Comparison of ENCODE assay signal across 14 cellular contexts in genomic region chr22:40221055-40221414, GRCh38. TPM values are rescaled to one million over a fixed set of nuclear protein-coding genes. Genes with fewer than 3 reads are reported as not detected.
DNase-seq lines count a peak whose midpoint lies in the region; ATAC-seq and TF ChIP-seq lines count a peak whose summit lies in the region.
"Had no signal": no experiment of that assay in that cellular context is flagged by ENCODE, and none has a peak within 500 bp of the region (broad histone marks: within the 10 kb centered on the region; RNA-seq: fewer than 3 reads in every experiment).

No MANE protein-coding gene starts in this region.

- H2BK12ac ChIP-seq in trophoblast cell (ENCODE audit: low read length) = no peak overlapping the region

- no peaks in the 10 kb centered on the region for H3K9me3 ChIP-seq in cardiac muscle cell (ENCODE audit: low read depth)
- H3K9me3 ChIP-seq in trophoblast cell (ENCODE audit: insufficient read depth, low read depth, low read length) = no peaks in the 10 kb centered on the region
- H3K9me3 ChIP-seq in upper lobe of right lung = no peaks in the 10 kb centered on the region

- TF ChIP-seq CTCF in cardiac muscle cell (IDR thresholded peaks at IDR 0.05; ENCODE audit: low read depth, low read length) = no peak
- no peak for TF ChIP-seq CTCF in foreskin keratinocyte (conservative IDR thresholded peaks at IDR 0.05)
- no peak for TF ChIP-seq CTCF in upper lobe of right lung (IDR thresholded peaks at IDR 0.05)

- H4K8ac ChIP-seq in trophoblast cell (ENCODE audit: low read depth, low read length) = no peak overlapping the region

- H4K91ac ChIP-seq in trophoblast cell (ENCODE audit: low read depth, low read length) = no peak overlapping the region

- H3K23ac ChIP-seq in trophoblast cell (ENCODE audit: low read length) = no peak overlapping the region

- WGBS in trophoblast cell (ENCODE audit: extremely low coverage, insufficient coverage, insufficient read length) = no CpG with 5 or more reads among the region's 5 CpGs

- H3K9ac ChIP-seq in trophoblast cell (ENCODE audit: low read length) = no peak overlapping the region

- H3K4me1 ChIP-seq in cardiac muscle cell (ENCODE audit: low read depth) (peaks cover 16% of the 10 kb centered on the region), foreskin keratinocyte (peaks cover 18% of the 10 kb centered on the region), trophoblast cell (ENCODE audit: control insufficient read depth in 1 of 2, insufficient read depth in 2 of 2, low read length in 2 of 2) (peaks cover 17 to 27% of the 10 kb centered on the region in 2 experiments), upper lobe of right lung (peaks cover 36% of the 10 kb centered on the region)

- H3K79me2 ChIP-seq in trophoblast cell (ENCODE audit: control insufficient read depth, insufficient read depth, low read length, poor library complexity) = no peaks in the 10 kb centered on the region

- no peak overlapping the region for H2AFZ ChIP-seq in trophoblast cell (ENCODE audit: insufficient read depth, low read length, poor library complexity)

- intact Hi-C loops in left cardiac atrium (cut with DNase I) = loop anchor here in 1 of 2 donors (5.0 kb wide), 1 partner anchor 41 kb away; no protein-coding TSS in a partner anchor
- intact Hi-C loops in upper lobe of right lung (cut with DNase I) = no loop called here

- H2AK5ac ChIP-seq in trophoblast cell (ENCODE audit: low read length) = no peak overlapping the region

- no peak overlapping the region for H3K4me3 ChIP-seq in cardiac muscle cell
- no peak overlapping the region for H3K4me3 ChIP-seq in trophoblast cell (ENCODE audit: low read depth, low read length)
- no peak overlapping the region for H3K4me3 ChIP-seq in upper lobe of right lung
- H3K4me3 ChIP-seq: SK-N-MC had no signal

- no peaks in the 10 kb centered on the region for H3K79me1 ChIP-seq in trophoblast cell (ENCODE audit: low read length)

- no peak overlapping the region for H3K18ac ChIP-seq in trophoblast cell (ENCODE audit: low read length)

- DNase-seq in cardiac muscle cell (ENCODE audit: low read depth in 1 of 2, low spot score in 1 of 2) (no peak), left cardiac atrium (no peak), foreskin keratinocyte (no peak), trophoblast cell (peak; percentile 78 to 95), upper lobe of right lung (no peak), D341Med (ENCODE audit: low spot score) (no peak), SKM-1 (lab: John Stamatoyannopoulos, UW; ENCODE audit: unreplicated experiment) (no peak)
- DNase-seq: activated CD8-positive, alpha-beta memory T cell treated with anti-CD3 and anti-CD28 coated beads, Interleukin-2, amount 50 U/mL, for 4 hours; Calu3; immature natural killer cell; NCI-H2081 treated with DMSO at 0.1 percent for 48 hours; NK-92 treated with Interleukin-12 subunit alpha and Interleukin-12 subunit beta, amount 100 ng/mL, for 24 hours had no signal

- H3K4ac ChIP-seq in trophoblast cell (ENCODE audit: low read depth, low read length) = no peak overlapping the region

- H3K36me3 ChIP-seq in cardiac muscle cell (no peaks in the 10 kb centered on the region), trophoblast cell (ENCODE audit: control insufficient read depth in 1 of 2, insufficient read depth in 2 of 2, low read length in 2 of 2) (peaks cover 0 to under 1% of the 10 kb centered on the region in 2 experiments), upper lobe of right lung (no peaks in the 10 kb centered on the region)

- H3K4me2 ChIP-seq in trophoblast cell (ENCODE audit: low read length) = no peak overlapping the region

- no peak overlapping the region for H2BK120ac ChIP-seq in trophoblast cell (ENCODE audit: insufficient read depth, low read length, poor library complexity)

- ATAC-seq in left cardiac atrium = no peak
- ATAC-seq in foreskin keratinocyte = no peak
- ATAC-seq in upper lobe of right lung = peak; percentile 35
- ATAC-seq in HG02759 (IDR thresholded peaks at IDR 0.05; ENCODE audit: unreplicated experiment) = no peak

- H3K14ac ChIP-seq in trophoblast cell (ENCODE audit: low read length) = no peak overlapping the region

- no peaks in the 10 kb centered on the region for H3K27me3 ChIP-seq in cardiac muscle cell
- H3K27me3 ChIP-seq in foreskin keratinocyte = no peaks in the 10 kb centered on the region
- H3K27me3 ChIP-seq in trophoblast cell (ENCODE audit: insufficient read depth, low read length) = no peaks in the 10 kb centered on the region
- no peaks in the 10 kb centered on the region for H3K27me3 ChIP-seq in upper lobe of right lung

- no peak overlapping the region for H2BK5ac ChIP-seq in trophoblast cell (ENCODE audit: low read depth, low read length, poor library complexity)

- H3K27ac ChIP-seq in cardiac muscle cell (peak overlapping the region; percentile 58), foreskin keratinocyte (peak overlapping the region; percentile 17), trophoblast cell (ENCODE audit: low read depth, low read length) (no peak overlapping the region), upper lobe of right lung (peak overlapping the region; percentile 4)

- H4K12ac ChIP-seq in trophoblast cell (ENCODE audit: low read depth, low read length) = no peak overlapping the region

RNA-seq across cellular contexts. Expression of gene TNRC6B, which starts 43.3 kb away (rescaled TPM):
- total RNA-seq in cardiac muscle cell (39.6 and 61.1 TPM in 2 replicates), left cardiac atrium (10 to 100 TPM; 30.6 to 39.8 TPM), foreskin keratinocyte (14.6 and 14.7 TPM in 2 replicates), upper lobe of right lung (46.4 TPM)
- polyA plus RNA-seq in cardiac muscle cell (50.2 and 73.2 TPM in 2 replicates), foreskin keratinocyte (2.1 and 2.5 TPM in 2 replicates)
- polyA plus RNA-seq in trophoblast cell (2013) = 8.2 and 9.3 TPM in 2 replicates

Comparison
In these comparisons a context has a peak if more than half of its experiments do, and no peak if none do; other contexts are left out.
1. DNase-seq: peak in trophoblast cell (2 of 2); none in cardiac muscle cell (0 of 2), left cardiac atrium (single experiment), foreskin keratinocyte (0 of 2), upper lobe of right lung (single experiment), D341Med (single experiment) and SKM-1 (single experiment).